ENCODE assay signal across 34 cellular contexts in genomic region chr3:173027429-173027828, GRCh38.
"Had no signal": no experiment of that assay in that cellular context is flagged by ENCODE, and none has a peak within 500 bp of the region (broad histone marks: within the 10 kb centered on the region; RNA-seq: fewer than 3 reads in every experiment).

No MANE protein-coding gene starts in this region.

- H3K9me3 ChIP-seq: MG63 had no signal

- H3K4me3 ChIP-seq: MG63 had no signal

- DNase-seq: Karpas-422, Kasumi-1, MG63, MM.1S, MV-4-11, NCI-H1048, NCI-H1092, NCI-H1092 treated with DMSO at 0.1 percent for 48 hours, NCI-H1105, NCI-H1105 treated with DMSO at 0.1 percent for 48 hours, NCI-H1417, NCI-H1417 treated with DMSO at 0.1 percent for 48 hours, NCI-H1436, NCI-H1436 treated with DMSO at 0.1 percent for 48 hours, NCI-H146, NCI-H1694, NCI-H1694 treated with DMSO at 0.1 percent for 48 hours, NCI-H187, NCI-H187 treated with DMSO at 0.1 percent for 48 hours, NCI-H1930, NCI-H2029, NCI-H2029 treated with DMSO at 0.1 percent for 48 hours, NCI-H2081, NCI-H2081 treated with DMSO at 0.1 percent for 48 hours, NCI-H2107, NCI-H2171, NCI-H2171 treated with DMSO at 0.1 percent for 48 hours, NCI-H2227 treated with DMSO at 0.1 percent for 48 hours, NCI-H226, NCI-H345, NCI-H446, NCI-H446 treated with DMSO at 0.1 percent for 48 hours, NCI-H510A had no signal

- H3K9ac ChIP-seq: KMS-11 had no signal

- H3K27ac ChIP-seq: KMS-11 had no signal

- H3K4me2 ChIP-seq: KMS-11 had no signal

- H3K36me3 ChIP-seq: MG63 had no signal
